In the genomic region with DNA sequence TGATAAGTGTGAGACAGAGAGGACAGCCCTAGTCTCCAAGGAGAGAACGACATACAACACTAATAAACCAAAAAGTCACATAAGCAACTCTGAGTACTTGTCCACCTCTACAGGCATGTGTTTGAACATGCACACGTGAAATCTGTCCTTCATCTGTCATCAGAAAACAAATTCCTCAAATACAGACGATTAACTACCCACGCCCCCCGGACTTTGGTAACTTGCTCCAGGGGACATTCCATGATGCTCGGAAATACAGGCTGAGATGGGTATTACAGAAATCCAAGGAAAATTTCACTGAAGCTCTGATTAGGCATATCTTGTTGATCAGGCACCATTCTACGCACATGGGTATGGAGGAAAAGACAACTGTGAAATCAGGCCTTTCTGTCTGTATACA, we compare ENCODE assay signal across 19 cellular contexts. TPM values are rescaled to one million over a fixed set of nuclear protein-coding genes. Genes with fewer than 3 reads are reported as not detected.
DNase-seq lines count a peak whose midpoint lies in the region; ATAC-seq, FAIRE-seq and TF ChIP-seq lines count a peak whose summit lies in the region.
"Had no signal": no experiment of that assay in that cellular context is flagged by ENCODE, and none has a peak within 500 bp of the region (broad histone marks: within the 10 kb centered on the region; RNA-seq: fewer than 3 reads in every experiment).

No MANE protein-coding gene starts in this region.

- peaks cover 15% of the 10 kb centered on the region for H3K79me2 ChIP-seq in mammary epithelial cell (ENCODE audit: insufficient read depth, low read length)
- peaks cover 10% of the 10 kb centered on the region for H3K79me2 ChIP-seq in HepG2 (ENCODE audit: insufficient read depth, low read length)
- H3K79me2 ChIP-seq in OCI-LY7 (ENCODE audit: insufficient read depth, low read depth, low read length): no peaks in the 10 kb centered on the region

- dilution Hi-C loops in mammary epithelial cell (cut with HindIII; ENCODE audit: low sequenced_read_pairs): no loop called here

- H3K27ac ChIP-seq in mammary epithelial cell (ENCODE audit: insufficient read depth, low read depth, low read length) (peak overlapping the region; percentile 18), breast epithelium (no peak overlapping the region), HepG2 (ENCODE audit: extremely low read length, insufficient read depth, low read length) (no peak overlapping the region), right lobe of liver (no peak overlapping the region), OCI-LY7 (ENCODE audit: low read depth, low read length, poor library complexity, severe bottlenecking) (no peak overlapping the region)
- H3K27ac ChIP-seq: 22Rv1, A549, BLaER1 had no signal

- H3K27ac Mint-ChIP-seq in glutamatergic neuron (ENCODE audit: unreplicated experiment): peak overlapping the region; percentile 44
- H3K27ac Mint-ChIP-seq: CD14-positive monocyte; CD4-positive, alpha-beta memory T cell had no signal

- WGBS in mammary epithelial cell (ENCODE audit: low coverage, missing lambda C conversion rate): 56% methylated on average over 7 of the region's 7 CpGs
- 81% methylated on average over 7 of the region's 7 CpGs for WGBS in HepG2 (ENCODE audit: low lambda C conversion rate)
- WGBS in right lobe of liver (ENCODE audit: insufficient coverage, low coverage, low lambda C conversion rate, missing lambda C conversion rate): 83% methylated on average over 7 of the region's 7 CpGs

- DNase-seq in mammary epithelial cell: no peak
- DNase-seq in breast epithelium (ENCODE audit: low spot score in 2 of 2): no peak
- peak; percentile 52 for DNase-seq in HepG2 (ENCODE audit: low spot score)
- no peak for DNase-seq in right lobe of liver
- DNase-seq in glutamatergic neuron: no peak
- no peak for DNase-seq in OCI-LY7 (ENCODE audit: low spot score)
- DNase-seq in iPS-NIHi11 (ENCODE audit: low spot score): no peak
- DNase-seq: CD4-positive, alpha-beta memory T cell; DMS153; DMS79; GF-D8; HCEC 1CT had no signal

- H3K27me3 Mint-ChIP-seq in glutamatergic neuron (ENCODE audit: unreplicated experiment): peaks cover 1% of the 10 kb centered on the region
- H3K27me3 Mint-ChIP-seq: CD4-positive, alpha-beta memory T cell had no signal

- TF ChIP-seq POLR2A in breast epithelium (IDR thresholded peaks at IDR 0.05) (no peak), HepG2 (IDR thresholded peaks at IDR 0.05; ENCODE audit: insufficient read depth in 1 of 2, low read depth in 2 of 2, low read length in 2 of 2) (no peak), right lobe of liver (IDR thresholded peaks at IDR 0.05) (no peak)

- no peak for FAIRE-seq in HepG2 (lab: Jason Lieb, UNC)
- FAIRE-seq: A549, H54 had no signal

- intact Hi-C loops in mammary epithelial cell (cut with micrococcal nuclease) (no loop called here), breast epithelium (cut with DNase I; ENCODE audit: low total_unique reads) (no loop called here), HepG2 (cut with micrococcal nuclease; ENCODE audit: unreplicated experiment) (no loop called here), right lobe of liver (cut with DNase I) (no loop called here), OCI-LY7 (cut with micrococcal nuclease; ENCODE audit: unreplicated experiment) (no loop called here)

- no peak overlapping the region for H3K9ac ChIP-seq in mammary epithelial cell (ENCODE audit: insufficient read depth, low read length)
- no peak overlapping the region for H3K9ac ChIP-seq in HepG2 (ENCODE audit: insufficient read depth, low read depth, low read length)
- H3K9ac ChIP-seq: BLaER1 had no signal

- no peaks in the 10 kb centered on the region for H3K36me3 Mint-ChIP-seq in glutamatergic neuron (ENCODE audit: unreplicated experiment)

- no peak for TF ChIP-seq EP300 in HepG2 (IDR thresholded peaks at IDR 0.05; ENCODE audit: low read depth in 2 of 2, low read length in 2 of 2)
- no peak for TF ChIP-seq EP300 in HepG2 (CRISPR knock-in tag; IDR thresholded peaks at IDR 0.05; ENCODE audit: borderline replicate concordance)

- peaks cover 47% of the 10 kb centered on the region for H3K4me1 Mint-ChIP-seq in glutamatergic neuron (ENCODE audit: low read depth, unreplicated experiment)
- H3K4me1 Mint-ChIP-seq: CD4-positive, alpha-beta memory T cell had no signal

- peaks cover 3% of the 10 kb centered on the region for H3K9me3 Mint-ChIP-seq in glutamatergic neuron (ENCODE audit: unreplicated experiment)
- H3K9me3 Mint-ChIP-seq: CD14-positive monocyte; CD4-positive, alpha-beta memory T cell; GM23338 had no signal

- no peaks in the 10 kb centered on the region for H3K9me2 ChIP-seq in OCI-LY7 (ENCODE audit: insufficient read depth, low read length)

- H3K9me3 ChIP-seq in mammary epithelial cell (replicated peaks; ENCODE audit: insufficient read depth, low read length) (no peaks in the 10 kb centered on the region), breast epithelium (no peaks in the 10 kb centered on the region), HepG2 (ENCODE audit: low read length) (no peaks in the 10 kb centered on the region), right lobe of liver (no peaks in the 10 kb centered on the region), OCI-LY7 (ENCODE audit: low read length) (no peaks in the 10 kb centered on the region)
- H3K9me3 ChIP-seq: A549, BLaER1 had no signal

- in situ Hi-C loops in mammary epithelial cell (cut with MboI; ENCODE audit: low sequenced_read_pairs in 2 of 2): loop anchor here in 1 of 2 donors (25.0 kb wide), 1 partner anchor 184 kb away; no protein-coding TSS in a partner anchor
- in situ Hi-C loops in HepG2 (cut with HindIII; ENCODE audit: extremely low pct_ligation_motif_present, low pct_unique_long_range_greater_than_20kb): no loop called here

- no peaks in the 10 kb centered on the region for H4K20me1 ChIP-seq in mammary epithelial cell (ENCODE audit: insufficient read depth, low read length)
- H4K20me1 ChIP-seq in HepG2 (ENCODE audit: insufficient read depth, low read length): no peaks in the 10 kb centered on the region
- no peaks in the 10 kb centered on the region for H4K20me1 ChIP-seq in OCI-LY7 (ENCODE audit: insufficient read depth, low read length)
- H4K20me1 ChIP-seq: BLaER1 had no signal

- TF ChIP-seq CTCF in mammary epithelial cell (conservative IDR thresholded peaks at IDR 0.05 in 1 of 2, IDR thresholded peaks at IDR 0.05 in 1 of 2; ENCODE audit: extremely low read depth in 1 of 2, insufficient read depth in 1 of 2, low read depth in 1 of 2, low read length in 2 of 2) (no peak), breast epithelium (IDR thresholded peaks at IDR 0.05) (no peak), HepG2 (CRISPR knock-in tag; IDR thresholded peaks at IDR 0.05) (no peak), right lobe of liver (IDR thresholded peaks at IDR 0.05) (no peak), glutamatergic neuron (IDR thresholded peaks at IDR 0.05; ENCODE audit: partially characterized antibody, unreplicated experiment) (no peak), OCI-LY7 (conservative IDR thresholded peaks at IDR 0.05; ENCODE audit: low read length) (no peak)

- ATAC-seq in HepG2: no peak
- no peak for ATAC-seq in right lobe of liver
- no peak for ATAC-seq in HG03097 (IDR thresholded peaks at IDR 0.05; ENCODE audit: low FRiP score, unreplicated experiment)
- ATAC-seq: A549, GM23338 had no signal

- BruUV-seq in mammary epithelial cell (replicated peaks; lab: Mats Ljungman, UMichigan): no TSS peak
- BruUV-seq in HepG2 (replicated peaks; lab: Mats Ljungman, UMichigan): no TSS peak
- BruUV-seq in OCI-LY7 (replicated peaks; lab: Mats Ljungman, UMichigan): no TSS peak

- H2AFZ ChIP-seq in mammary epithelial cell (ENCODE audit: low read depth, low read length) (no peak overlapping the region), HepG2 (ENCODE audit: low read length) (no peak overlapping the region), OCI-LY7 (ENCODE audit: low read length) (no peak overlapping the region)
- H2AFZ ChIP-seq: GM23338 had no signal

- POLR2A ChIA-PET in HepG2 (lab: Yijun Ruan, JAX) (no interaction called here), OCI-LY7 (lab: Charles Lee) (no interaction called here)

- no peaks in the 10 kb centered on the region for H3K36me3 ChIP-seq in mammary epithelial cell (ENCODE audit: insufficient read depth, low read length)
- no peaks in the 10 kb centered on the region for H3K36me3 ChIP-seq in breast epithelium
- H3K36me3 ChIP-seq in HepG2 (replicated peaks in 1 of 2; ENCODE audit: control insufficient read depth in 1 of 2, insufficient read depth in 2 of 2, low read length in 2 of 2): peaks cover 2 to 11% of the 10 kb centered on the region in 2 experiments; a peak in 4 of 5 replicates
- H3K36me3 ChIP-seq in right lobe of liver: no peaks in the 10 kb centered on the region
- H3K36me3 ChIP-seq in OCI-LY7 (ENCODE audit: insufficient read depth, low read length): 0 out of 2 replicates have a peak, but pooled peaks cover 3% of the 10 kb centered on the region

- no peak overlapping the region for H3K4me3 ChIP-seq in mammary epithelial cell (replicated peaks in 1 of 3; ENCODE audit: insufficient read depth in 1 of 3, low read depth in 2 of 3, low read length in 3 of 3)
- no peak overlapping the region for H3K4me3 ChIP-seq in breast epithelium
- no peak overlapping the region for H3K4me3 ChIP-seq in HepG2 (replicated peaks in 1 of 3; ENCODE audit: insufficient read depth in 1 of 3, low read depth in 2 of 3, low read length in 3 of 3)
- H3K4me3 ChIP-seq in right lobe of liver: no peak overlapping the region
- no peak overlapping the region for H3K4me3 ChIP-seq in OCI-LY7 (ENCODE audit: low read depth, low read length, poor library complexity, severe bottlenecking)
- H3K4me3 ChIP-seq: A549, BLaER1, GM23338 had no signal

- TF ChIP-seq RAD21 in HepG2 (CRISPR knock-in tag; IDR thresholded peaks at IDR 0.05): no peak

- H3K4me1 ChIP-seq in mammary epithelial cell (ENCODE audit: insufficient read depth, low read length): peaks cover 36% of the 10 kb centered on the region
- H3K4me1 ChIP-seq in breast epithelium: peaks cover 0 to 17% of the 10 kb centered on the region in 2 donors
- peaks cover 56% of the 10 kb centered on the region for H3K4me1 ChIP-seq in HepG2 (ENCODE audit: insufficient read depth, low read length)
- H3K4me1 ChIP-seq in right lobe of liver: peaks cover 0 to 21% (median 6%) of the 10 kb centered on the region in 4 donors
- peaks cover 4% of the 10 kb centered on the region for H3K4me1 ChIP-seq in OCI-LY7 (ENCODE audit: insufficient read depth, low read length, poor library complexity, severe bottlenecking)

- H3K4me2 ChIP-seq in mammary epithelial cell (ENCODE audit: insufficient read depth, low read depth, low read length): peak overlapping the region; percentile 6
- H3K4me2 ChIP-seq in HepG2 (ENCODE audit: low read depth, low read length): no peak overlapping the region
- no peak overlapping the region for H3K4me2 ChIP-seq in OCI-LY7 (ENCODE audit: low read length)
- H3K4me2 ChIP-seq: A549, BLaER1, GM23338 had no signal

- H3K27me3 ChIP-seq in mammary epithelial cell (ENCODE audit: insufficient read depth, low read length) (no peaks in the 10 kb centered on the region), breast epithelium (no peaks in the 10 kb centered on the region), HepG2 (ENCODE audit: control insufficient read depth in 1 of 2, insufficient read depth in 2 of 2, low read length in 2 of 2) (no peaks in the 10 kb centered on the region), right lobe of liver (no peaks in the 10 kb centered on the region)
- H3K27me3 ChIP-seq: BLaER1 had no signal

- CTCF ChIA-PET in mammary epithelial cell (lab: Charles Lee; ENCODE audit: low non-redundant PET) (no interaction called here), HepG2 (lab: Yijun Ruan, JAX; ENCODE audit: low intra/inter-chr PET ratio, low total read pairs) (no interaction called here), OCI-LY7 (lab: Charles Lee; ENCODE audit: unreplicated experiment) (no interaction called here)

- no peak overlapping the region for H3K4me3 Mint-ChIP-seq in glutamatergic neuron (ENCODE audit: unreplicated experiment)
- H3K4me3 Mint-ChIP-seq: CD14-positive monocyte; CD4-positive, alpha-beta memory T cell; GM23338 had no signal

RNA-seq across cellular contexts. Expression of gene LYRM4, which starts 57.8 kb away (rescaled TPM):
- 10 to 100 TPM; 13.7 to 42.3 TPM for total RNA-seq in mammary epithelial cell
- polyA plus RNA-seq in mammary epithelial cell: 35.1 TPM
- 23.7 TPM for polyA minus RNA-seq in mammary epithelial cell
- total RNA-seq in breast epithelium: 10 to 100 TPM; 24.4 to 38.0 (median 25.0) TPM
- 64.6 and 80.2 TPM in 2 replicates for total RNA-seq in HepG2 (2016; rRNA removed; fragmentation: Illumina TruSeq; extraction: Trizol)
- total RNA-seq in HepG2 (2016; cell fraction: cytosol; rRNA removed; fragmentation: Illumina TruSeq; extraction: Trizol; ENCODE audit: low read depth): 73.1 and 82.6 TPM in 2 replicates
- 63.7 and 77.9 TPM in 2 replicates for total RNA-seq in HepG2 (2016; cell fraction: insoluble cytoplasmic fraction; rRNA removed; fragmentation: Illumina TruSeq; extraction: Trizol)
- total RNA-seq in HepG2 (2016; cell fraction: membrane; rRNA removed; fragmentation: Illumina TruSeq; extraction: Trizol): 106 and 122 TPM in 2 replicates
- 32.6 and 33.3 TPM in 2 replicates for total RNA-seq in HepG2 (2016; cell fraction: nucleus; rRNA removed; fragmentation: Illumina TruSeq; extraction: Trizol)
- 57.0 and 67.5 TPM in 2 replicates for polyA plus RNA-seq in HepG2 (2011; rRNA removed)
- 51.3 and 61.3 TPM in 2 replicates for polyA plus RNA-seq in HepG2 (2011; cell fraction: cytosol; rRNA removed)
- 14.6 and 17.6 TPM in 2 replicates for polyA plus RNA-seq in HepG2 (2011; cell fraction: nucleus; rRNA removed)
- 54.2 and 60.4 TPM in 2 replicates for polyA plus RNA-seq in HepG2 (2012)
- polyA plus RNA-seq in HepG2 (2016; cell fraction: cytosol; fragmentation: Illumina TruSeq; extraction: Trizol; ENCODE audit: low read depth): 97.6 and 109 TPM in 2 replicates
- polyA plus RNA-seq in HepG2 (2016; cell fraction: insoluble cytoplasmic fraction; fragmentation: Illumina TruSeq; extraction: Trizol; ENCODE audit: low read depth): 80.7 and 81.4 TPM in 2 replicates
- 106 and 108 TPM in 2 replicates for polyA plus RNA-seq in HepG2 (2016; cell fraction: membrane; fragmentation: Illumina TruSeq; extraction: Trizol; ENCODE audit: low read depth)
- 40.8 and 43.1 TPM in 2 replicates for polyA plus RNA-seq in HepG2 (2016; cell fraction: nucleus; fragmentation: Illumina TruSeq; extraction: Trizol; ENCODE audit: insufficient read depth, low read depth)
- 29.2 and 36.0 TPM in 2 replicates for polyA minus RNA-seq in HepG2 (2011; rRNA and poly(A)+ RNA removed; ENCODE audit: low replicate concordance)
- polyA minus RNA-seq in HepG2 (2011; cell fraction: cytosol; rRNA and poly(A)+ RNA removed): 18.1 and 22.4 TPM in 2 replicates
- polyA minus RNA-seq in HepG2 (2011; cell fraction: nucleus; rRNA and poly(A)+ RNA removed): 25.2 and 25.4 TPM in 2 replicates
- 10 to 100 TPM in 2 of 6 experiments, 1 to 10 TPM in 4; 5.7 to 11.5 (median 8.5) TPM for total RNA-seq in right lobe of liver
- total RNA-seq in glutamatergic neuron (ENCODE audit: unreplicated experiment): 29.5 TPM
- total RNA-seq in OCI-LY7 (2014; rRNA removed; shearing (Covaris generic)): 19.6 and 21.9 TPM in 2 replicates
- 27.3 and 34.3 TPM in 2 replicates for total RNA-seq in OCI-LY7 (2022)

RNA-seq across cellular contexts. Expression of gene FARS2, which starts 58.4 kb away (rescaled TPM):
- 10 to 100 TPM; 18.0 to 32.2 TPM for total RNA-seq in mammary epithelial cell
- polyA plus RNA-seq in mammary epithelial cell: 21.8 TPM
- polyA minus RNA-seq in mammary epithelial cell: 75.5 TPM
- 10 to 100 TPM; 12.0 to 29.6 (median 24.3) TPM for total RNA-seq in breast epithelium
- total RNA-seq in HepG2 (2016; rRNA removed; fragmentation: Illumina TruSeq; extraction: Trizol): 26.0 and 28.0 TPM in 2 replicates
- total RNA-seq in HepG2 (2016; cell fraction: cytosol; rRNA removed; fragmentation: Illumina TruSeq; extraction: Trizol; ENCODE audit: low read depth): 38.2 and 38.5 TPM in 2 replicates
- 24.7 and 29.3 TPM in 2 replicates for total RNA-seq in HepG2 (2016; cell fraction: insoluble cytoplasmic fraction; rRNA removed; fragmentation: Illumina TruSeq; extraction: Trizol)
- total RNA-seq in HepG2 (2016; cell fraction: membrane; rRNA removed; fragmentation: Illumina TruSeq; extraction: Trizol): 21.6 and 25.0 TPM in 2 replicates
- 29.9 and 30.1 TPM in 2 replicates for total RNA-seq in HepG2 (2016; cell fraction: nucleus; rRNA removed; fragmentation: Illumina TruSeq; extraction: Trizol)
- polyA plus RNA-seq in HepG2 (2011; rRNA removed): 12.7 and 15.4 TPM in 2 replicates
- 12.8 and 14.3 TPM in 2 replicates for polyA plus RNA-seq in HepG2 (2011; cell fraction: cytosol; rRNA removed)
- 8.4 and 10.7 TPM in 2 replicates for polyA plus RNA-seq in HepG2 (2011; cell fraction: nucleus; rRNA removed)
- polyA plus RNA-seq in HepG2 (2012): 7.3 and 8.6 TPM in 2 replicates
- polyA plus RNA-seq in HepG2 (2016; cell fraction: cytosol; fragmentation: Illumina TruSeq; extraction: Trizol; ENCODE audit: low read depth): 6.3 and 6.7 TPM in 2 replicates
- 17.7 and 22.2 TPM in 2 replicates for polyA plus RNA-seq in HepG2 (2016; cell fraction: insoluble cytoplasmic fraction; fragmentation: Illumina TruSeq; extraction: Trizol; ENCODE audit: low read depth)
- 7.8 and 8.7 TPM in 2 replicates for polyA plus RNA-seq in HepG2 (2016; cell fraction: membrane; fragmentation: Illumina TruSeq; extraction: Trizol; ENCODE audit: low read depth)
- polyA plus RNA-seq in HepG2 (2016; cell fraction: nucleus; fragmentation: Illumina TruSeq; extraction: Trizol; ENCODE audit: insufficient read depth, low read depth): 9.7 and 11.7 TPM in 2 replicates
- polyA minus RNA-seq in HepG2 (2011; rRNA and poly(A)+ RNA removed; ENCODE audit: low replicate concordance): 53.8 and 71.4 TPM in 2 replicates
- polyA minus RNA-seq in HepG2 (2011; cell fraction: cytosol; rRNA and poly(A)+ RNA removed): 9.6 and 10.5 TPM in 2 replicates
- polyA minus RNA-seq in HepG2 (2011; cell fraction: nucleus; rRNA and poly(A)+ RNA removed): 54.6 and 59.7 TPM in 2 replicates
- 10 to 100 TPM in 5 of 6 experiments, 1 to 10 TPM in 1; 7.2 to 12.9 (median 11.7) TPM for total RNA-seq in right lobe of liver
- total RNA-seq in glutamatergic neuron (ENCODE audit: unreplicated experiment): 14.2 TPM
- 14.3 and 18.3 TPM in 2 replicates for total RNA-seq in OCI-LY7 (2014; rRNA removed; shearing (Covaris generic))
- total RNA-seq in OCI-LY7 (2022): 11.5 and 13.8 TPM in 2 replicates
